ENCODE assay signal across 8 cellular contexts in the genomic region with DNA sequence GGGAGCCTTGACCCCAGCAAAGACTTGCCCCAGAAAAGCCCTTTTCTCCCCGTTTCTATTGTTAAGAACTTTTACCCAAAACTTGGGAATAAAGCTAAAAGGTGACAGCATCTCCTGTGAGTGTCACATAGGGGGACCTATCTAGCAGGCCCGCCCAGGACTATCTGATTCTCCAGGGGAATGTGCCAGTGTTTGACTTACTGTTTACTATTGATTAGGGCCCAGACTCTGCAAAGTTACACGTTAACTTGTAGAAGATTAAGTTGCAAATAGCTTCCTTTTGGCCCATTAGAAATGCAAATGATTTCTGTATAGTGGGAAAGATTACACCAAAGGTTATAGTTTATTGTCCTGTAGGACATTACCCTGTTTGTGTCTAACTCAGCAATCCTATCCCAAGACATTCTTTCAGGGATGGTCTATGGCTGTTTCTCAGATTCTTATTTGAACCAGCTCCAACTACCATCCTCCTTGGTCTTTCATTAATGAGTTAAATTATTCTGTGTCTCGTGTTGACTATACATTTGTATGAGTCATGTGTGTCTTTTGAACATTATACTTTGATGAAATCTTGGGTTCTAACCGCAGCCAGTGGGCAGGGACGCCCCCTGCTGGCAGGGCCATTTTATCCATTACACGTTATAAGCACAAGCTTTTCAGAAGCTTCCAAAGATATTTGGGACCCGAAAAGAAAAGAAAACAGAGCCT.
A peak's percentile ranks its signal among the peaks of the same experiment; 100 is the strongest.
DNase-seq lines count a peak whose midpoint lies in the region; ATAC-seq, FAIRE-seq and TF ChIP-seq lines count a peak whose summit lies in the region.

No MANE protein-coding gene starts in this region.

- H3K4me3 ChIP-seq in bronchial epithelial cell (ENCODE audit: low read depth, low read length) (no peak overlapping the region), mucosa of descending colon (no peak overlapping the region), suprapubic skin (no peak overlapping the region)

- H3K27ac Mint-ChIP-seq in WTC11: no peak overlapping the region

- DNase-seq in COLO668 (lab: John Stamatoyannopoulos, UW; ENCODE audit: unreplicated experiment): peak; percentile 42
- DNase-seq in WTC11 (ENCODE audit: low spot score): peak; percentile 70
- peak; percentile 34 for DNase-seq in bronchial epithelial cell (ENCODE audit: low read depth)
- DNase-seq in mucosa of descending colon: peak in 2 of 3 donors; percentile 53 to 83
- peak; percentile 24 to 49 for DNase-seq in suprapubic skin (ENCODE audit: low spot score in 2 of 2)
- no peak for DNase-seq in GM19239 (ENCODE audit: insufficient read length, low spot score)
- DNase-seq in ureter (ENCODE audit: low spot score): no peak

- H3K9me3 ChIP-seq in mucosa of descending colon (no peaks in the 10 kb centered on the region), suprapubic skin (no peaks in the 10 kb centered on the region)

- H3K27ac ChIP-seq in suprapubic skin: no peak overlapping the region

- POLR2A ChIA-PET in WTC11 (lab: Charles Lee): interaction anchor here (0.5 kb wide), 1 partner anchor 124 kb away, joined by 3 read pairs; no protein-coding TSS in a partner anchor

- H3K36me3 ChIP-seq in bronchial epithelial cell (ENCODE audit: control insufficient read depth, insufficient read depth, low read length) (no peaks in the 10 kb centered on the region), mucosa of descending colon (ENCODE audit: low read depth) (no peaks in the 10 kb centered on the region), suprapubic skin (no peaks in the 10 kb centered on the region)

- FAIRE-seq in bronchial epithelial cell (lab: Jason Lieb, UNC): no peak
- FAIRE-seq in GM19239 (lab: Jason Lieb, UNC): no peak

- 0 out of 2 replicates have a peak, but pooled peaks have one; percentile 34 for ATAC-seq in WTC11
- peak; percentile 39 for ATAC-seq in mucosa of descending colon

- intact Hi-C loops in mucosa of descending colon (cut with DNase I, micrococcal nuclease): loop anchor here in 1 of 2 donors (10.0 kb wide), 1 partner anchor 184 kb away; no protein-coding TSS in a partner anchor

- CTCF ChIA-PET in WTC11 (lab: Charles Lee): interaction anchor here (0.6 to 4.1 kb wide), 33 partner anchors 9 to 275 kb away, joined by 3 to 100 read pairs (median 4); a partner anchor contains a TSS

- H3K4me1 ChIP-seq in mucosa of descending colon (ENCODE audit: low read depth) (no peaks in the 10 kb centered on the region), suprapubic skin (no peaks in the 10 kb centered on the region)

- TF ChIP-seq EP300 in suprapubic skin (IDR thresholded peaks at IDR 0.05): no peak

- no peaks in the 10 kb centered on the region for H3K27me3 ChIP-seq in bronchial epithelial cell (ENCODE audit: control insufficient read depth, insufficient read depth, low read length)
- no peaks in the 10 kb centered on the region for H3K27me3 ChIP-seq in suprapubic skin

- peaks cover 37% of the 10 kb centered on the region for H3K9me3 Mint-ChIP-seq in WTC11

- H3K27me3 Mint-ChIP-seq in WTC11 (ENCODE audit: low read depth): peaks cover 3% of the 10 kb centered on the region; the same call in 1 of the 2 replicates

- H3K4me3 Mint-ChIP-seq in WTC11: no peak overlapping the region

- peaks cover 9% of the 10 kb centered on the region for H3K4me1 Mint-ChIP-seq in WTC11

- peaks cover 39% of the 10 kb centered on the region for H3K36me3 Mint-ChIP-seq in WTC11

- 43% methylated on average over 8 of the region's 8 CpGs for WGBS in suprapubic skin

- TF ChIP-seq POLR2A in suprapubic skin (IDR thresholded peaks at IDR 0.05): no peak

- TF ChIP-seq CTCF in LNCAP (IDR thresholded peaks at IDR 0.05) (peak; percentile 79), WTC11 (IDR thresholded peaks at IDR 0.05) (peak; percentile 72), bronchial epithelial cell (IDR thresholded peaks at IDR 0.05; ENCODE audit: insufficient read depth, low read length, severe bottlenecking) (peak; percentile 19), mucosa of descending colon (IDR thresholded peaks at IDR 0.05) (peak; percentile 30), suprapubic skin (IDR thresholded peaks at IDR 0.05) (peak; percentile 39 to 40)

TF ChIP-seq in WTC11, 78 proteins besides CTCF, POLR2A, EP300 and RAD21 (continues in another document):
- TF ChIP-seq, protein P1, sequence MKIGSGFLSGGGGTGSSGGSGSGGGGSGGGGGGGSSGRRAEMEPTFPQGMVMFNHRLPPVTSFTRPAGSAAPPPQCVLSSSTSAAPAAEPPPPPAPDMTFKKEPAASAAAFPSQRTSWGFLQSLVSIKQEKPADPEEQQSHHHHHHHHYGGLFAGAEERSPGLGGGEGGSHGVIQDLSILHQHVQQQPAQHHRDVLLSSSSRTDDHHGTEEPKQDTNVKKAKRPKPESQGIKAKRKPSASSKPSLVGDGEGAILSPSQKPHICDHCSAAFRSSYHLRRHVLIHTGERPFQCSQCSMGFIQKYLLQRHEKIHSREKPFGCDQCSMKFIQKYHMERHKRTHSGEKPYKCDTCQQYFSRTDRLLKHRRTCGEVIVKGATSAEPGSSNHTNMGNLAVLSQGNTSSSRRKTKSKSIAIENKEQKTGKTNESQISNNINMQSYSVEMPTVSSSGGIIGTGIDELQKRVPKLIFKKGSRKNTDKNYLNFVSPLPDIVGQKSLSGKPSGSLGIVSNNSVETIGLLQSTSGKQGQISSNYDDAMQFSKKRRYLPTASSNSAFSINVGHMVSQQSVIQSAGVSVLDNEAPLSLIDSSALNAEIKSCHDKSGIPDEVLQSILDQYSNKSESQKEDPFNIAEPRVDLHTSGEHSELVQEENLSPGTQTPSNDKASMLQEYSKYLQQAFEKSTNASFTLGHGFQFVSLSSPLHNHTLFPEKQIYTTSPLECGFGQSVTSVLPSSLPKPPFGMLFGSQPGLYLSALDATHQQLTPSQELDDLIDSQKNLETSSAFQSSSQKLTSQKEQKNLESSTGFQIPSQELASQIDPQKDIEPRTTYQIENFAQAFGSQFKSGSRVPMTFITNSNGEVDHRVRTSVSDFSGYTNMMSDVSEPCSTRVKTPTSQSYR (CRISPR knock-in tag; IDR thresholded peaks at IDR 0.05): no peak
- TF ChIP-seq, protein P2, sequence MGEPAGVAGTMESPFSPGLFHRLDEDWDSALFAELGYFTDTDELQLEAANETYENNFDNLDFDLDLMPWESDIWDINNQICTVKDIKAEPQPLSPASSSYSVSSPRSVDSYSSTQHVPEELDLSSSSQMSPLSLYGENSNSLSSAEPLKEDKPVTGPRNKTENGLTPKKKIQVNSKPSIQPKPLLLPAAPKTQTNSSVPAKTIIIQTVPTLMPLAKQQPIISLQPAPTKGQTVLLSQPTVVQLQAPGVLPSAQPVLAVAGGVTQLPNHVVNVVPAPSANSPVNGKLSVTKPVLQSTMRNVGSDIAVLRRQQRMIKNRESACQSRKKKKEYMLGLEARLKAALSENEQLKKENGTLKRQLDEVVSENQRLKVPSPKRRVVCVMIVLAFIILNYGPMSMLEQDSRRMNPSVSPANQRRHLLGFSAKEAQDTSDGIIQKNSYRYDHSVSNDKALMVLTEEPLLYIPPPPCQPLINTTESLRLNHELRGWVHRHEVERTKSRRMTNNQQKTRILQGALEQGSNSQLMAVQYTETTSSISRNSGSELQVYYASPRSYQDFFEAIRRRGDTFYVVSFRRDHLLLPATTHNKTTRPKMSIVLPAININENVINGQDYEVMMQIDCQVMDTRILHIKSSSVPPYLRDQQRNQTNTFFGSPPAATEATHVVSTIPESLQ (CRISPR knock-in tag; IDR thresholded peaks at IDR 0.05): no peak
- no peak for TF ChIP-seq ATF1 (CRISPR knock-in tag; IDR thresholded peaks at IDR 0.05)
- TF ChIP-seq, protein P3, sequence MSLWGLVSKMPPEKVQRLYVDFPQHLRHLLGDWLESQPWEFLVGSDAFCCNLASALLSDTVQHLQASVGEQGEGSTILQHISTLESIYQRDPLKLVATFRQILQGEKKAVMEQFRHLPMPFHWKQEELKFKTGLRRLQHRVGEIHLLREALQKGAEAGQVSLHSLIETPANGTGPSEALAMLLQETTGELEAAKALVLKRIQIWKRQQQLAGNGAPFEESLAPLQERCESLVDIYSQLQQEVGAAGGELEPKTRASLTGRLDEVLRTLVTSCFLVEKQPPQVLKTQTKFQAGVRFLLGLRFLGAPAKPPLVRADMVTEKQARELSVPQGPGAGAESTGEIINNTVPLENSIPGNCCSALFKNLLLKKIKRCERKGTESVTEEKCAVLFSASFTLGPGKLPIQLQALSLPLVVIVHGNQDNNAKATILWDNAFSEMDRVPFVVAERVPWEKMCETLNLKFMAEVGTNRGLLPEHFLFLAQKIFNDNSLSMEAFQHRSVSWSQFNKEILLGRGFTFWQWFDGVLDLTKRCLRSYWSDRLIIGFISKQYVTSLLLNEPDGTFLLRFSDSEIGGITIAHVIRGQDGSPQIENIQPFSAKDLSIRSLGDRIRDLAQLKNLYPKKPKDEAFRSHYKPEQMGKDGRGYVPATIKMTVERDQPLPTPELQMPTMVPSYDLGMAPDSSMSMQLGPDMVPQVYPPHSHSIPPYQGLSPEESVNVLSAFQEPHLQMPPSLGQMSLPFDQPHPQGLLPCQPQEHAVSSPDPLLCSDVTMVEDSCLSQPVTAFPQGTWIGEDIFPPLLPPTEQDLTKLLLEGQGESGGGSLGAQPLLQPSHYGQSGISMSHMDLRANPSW (CRISPR knock-in tag; conservative IDR thresholded peaks at IDR 0.05; ENCODE audit: low read depth): no peak
- TF ChIP-seq, protein P4, sequence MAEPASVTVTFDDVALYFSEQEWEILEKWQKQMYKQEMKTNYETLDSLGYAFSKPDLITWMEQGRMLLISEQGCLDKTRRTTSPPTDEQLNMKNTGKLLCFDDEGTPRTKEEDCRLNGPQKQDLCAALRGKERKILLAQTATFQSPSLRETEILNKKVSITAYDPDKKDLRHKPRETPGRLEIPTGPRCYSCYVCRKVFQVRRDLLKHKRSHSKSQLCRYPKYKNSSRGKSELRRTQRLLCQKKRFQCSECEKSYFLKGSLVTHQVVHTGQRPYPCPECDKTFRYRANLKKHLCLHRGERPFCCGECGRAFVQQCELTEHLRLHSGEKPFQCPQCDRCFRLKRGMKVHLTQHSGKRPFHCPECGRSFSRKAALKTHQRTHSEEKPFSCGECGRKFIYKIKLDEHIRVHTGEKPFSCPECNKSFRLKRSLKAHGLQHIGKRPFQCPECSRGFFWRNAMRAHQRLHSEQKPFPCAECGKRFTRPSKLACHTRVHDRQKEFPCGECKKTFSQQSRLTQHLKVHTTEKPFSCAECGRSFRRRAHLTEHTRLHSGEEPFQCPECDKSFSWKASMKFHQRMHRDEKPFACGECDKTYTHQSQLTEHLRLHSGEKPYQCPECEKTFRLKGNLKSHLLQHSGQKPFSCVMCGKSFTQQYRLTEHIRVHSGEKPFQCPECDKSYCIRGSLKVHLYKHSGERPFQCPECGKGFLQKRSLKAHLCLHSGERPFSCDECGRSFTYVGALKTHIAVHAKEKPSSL (CRISPR knock-in tag; conservative IDR thresholded peaks at IDR 0.05): no peak
- no peak for TF ChIP-seq EMX1 (CRISPR knock-in tag; IDR thresholded peaks at IDR 0.05)
- TF ChIP-seq, protein P5, sequence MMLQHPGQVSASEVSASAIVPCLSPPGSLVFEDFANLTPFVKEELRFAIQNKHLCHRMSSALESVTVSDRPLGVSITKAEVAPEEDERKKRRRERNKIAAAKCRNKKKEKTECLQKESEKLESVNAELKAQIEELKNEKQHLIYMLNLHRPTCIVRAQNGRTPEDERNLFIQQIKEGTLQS (CRISPR knock-in tag; conservative IDR thresholded peaks at IDR 0.05): no peak

Comparison
In these comparisons a context has a peak if more than half of its experiments do, and no peak if none do; other contexts are left out.
1. DNase-seq: peak in COLO668 (single experiment), WTC11 (single experiment), bronchial epithelial cell (single experiment), mucosa of descending colon (2 of 3) and suprapubic skin (2 of 2); none in GM19239 (single experiment) and ureter (single experiment).
2. CTCF ChIP-seq: peak in every context shown above with its lines; median percentile 79 in LNCAP; 72 in WTC11; 40 in suprapubic skin; 30 in mucosa of descending colon; 19 in bronchial epithelial cell.